In the genomic region with DNA sequence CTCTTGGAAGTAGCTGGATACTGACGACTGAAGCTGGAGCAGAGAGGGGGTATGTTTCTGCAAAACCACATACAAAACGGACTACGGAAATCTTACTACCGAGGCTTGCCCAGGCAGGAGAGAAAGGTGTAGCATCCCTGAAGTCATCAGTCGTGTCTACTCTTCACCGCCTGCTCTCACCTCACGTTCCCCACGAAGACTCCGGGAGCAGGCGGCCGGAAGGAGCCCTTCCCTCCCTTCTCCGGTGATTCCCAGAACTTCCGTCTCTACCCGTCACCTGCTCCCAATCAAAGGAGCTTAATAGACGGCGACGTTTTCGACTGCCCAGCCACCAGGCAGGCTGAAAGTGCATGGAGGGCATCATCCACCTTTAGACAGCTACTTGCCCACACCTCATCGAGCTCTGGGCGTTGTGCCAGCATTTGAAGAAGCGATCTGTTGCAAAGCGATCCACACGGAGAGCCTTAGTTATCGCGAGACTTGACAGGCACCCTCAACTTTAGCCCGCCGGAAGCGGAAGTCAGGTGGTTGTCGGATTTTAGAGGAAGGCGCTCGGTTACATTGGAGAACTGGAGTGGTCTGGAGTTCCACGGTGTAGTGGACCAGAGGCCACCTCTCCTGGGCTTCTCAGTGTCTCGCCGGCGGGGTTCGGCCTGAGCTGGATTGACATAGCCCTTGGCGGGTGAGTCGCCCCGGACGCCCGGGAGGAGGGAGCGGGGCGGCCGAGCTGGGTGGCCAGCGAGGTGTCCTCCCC, we compare ENCODE assay signal across 7 cellular contexts. TPM values are rescaled to one million over a fixed set of nuclear protein-coding genes. Genes with fewer than 3 reads are reported as not detected.
DNase-seq lines count a peak whose midpoint lies in the region; ATAC-seq and TF ChIP-seq lines count a peak whose summit lies in the region.

A gene (plus strand): TSS at position 523 of the 754 bp plus-strand sequence. CDS start 2,809 bp downstream, outside the sequence.

- no peaks in the 10 kb centered on the region for H4K20me1 ChIP-seq in hepatocyte (ENCODE audit: insufficient read depth, poor library complexity, severe bottlenecking)

- peak within 1 kb of the TSS; percentile 94 for H3K4me2 ChIP-seq in hepatocyte

- H3K36me3 Mint-ChIP-seq in T-helper 2 cell treated with Interferon-gamma antibody and Interleukin-4, amounts not matched to agents 5 μg/mL and 100 μg/mL, for 36 hours (ENCODE audit: low read depth) = peaks cover 34% of the 10 kb centered on the region

- peaks cover 12% of the 10 kb centered on the region for H3K4me1 ChIP-seq in hepatocyte (ENCODE audit: insufficient read depth)

- WGBS in hepatocyte (ENCODE audit: low lambda C conversion rate, missing lambda C conversion rate) = 5% methylated on average over 45 of the region's 45 CpGs

- TF ChIP-seq CTCF in hepatocyte (IDR thresholded peaks at IDR 0.05; ENCODE audit: poor library complexity) = no peak

- no peaks in the 10 kb centered on the region for H3K36me3 ChIP-seq in hepatocyte (replicated peaks; ENCODE audit: insufficient read depth, low read depth)

- H3K9me3 ChIP-seq in hepatocyte (ENCODE audit: low read depth) = no peaks in the 10 kb centered on the region

- peak within 1 kb of the TSS; percentile 57 for H2AFZ ChIP-seq in hepatocyte

- TF ChIP-seq POLR2A in GM18505 (IDR thresholded peaks at IDR 0.05; ENCODE audit: borderline replicate concordance, extremely low read depth, insufficient read depth, insufficient read length) = peak; percentile 77

- H3K27ac Mint-ChIP-seq in T-helper 2 cell treated with Interferon-gamma antibody and Interleukin-4, amounts not matched to agents 5 μg/mL and 100 μg/mL, for 36 hours = peak within 1 kb of the TSS; percentile 84

- DNase-seq in NCI-H1930 (lab: John Stamatoyannopoulos, UW) (peak; percentile 77 to 82), astrocyte of the hippocampus (ENCODE audit: low read depth, low spot score) (peak; percentile 98), hepatocyte (ENCODE audit: low spot score) (peak; percentile 96), renal cortical epithelial cell (ENCODE audit: low read depth) (peak; percentile 97)
- peak; percentile 88 for DNase-seq in T-helper 2 cell treated with Interferon-gamma antibody and Interleukin-4, amounts not matched to agents 5 μg/mL and 100 μg/mL, for 36 hours (ENCODE audit: low spot score)

- H3K4me3 Mint-ChIP-seq in T-helper 2 cell treated with Interferon-gamma antibody and Interleukin-4, amounts not matched to agents 5 μg/mL and 100 μg/mL, for 36 hours = peak within 1 kb of the TSS; percentile 88

- peaks cover 29% of the 10 kb centered on the region for H3K79me2 ChIP-seq in hepatocyte

- H3K4me3 ChIP-seq in hepatocyte = peak within 1 kb of the TSS; percentile 44

- H3K9me2 ChIP-seq in hepatocyte (replicated peaks; ENCODE audit: insufficient read depth) = no peaks in the 10 kb centered on the region

- peak within 1 kb of the TSS; percentile 71 for H3K27ac ChIP-seq in hepatocyte

- no peaks in the 10 kb centered on the region for H3K27me3 Mint-ChIP-seq in T-helper 2 cell treated with Interferon-gamma antibody and Interleukin-4, amounts not matched to agents 5 μg/mL and 100 μg/mL, for 36 hours (ENCODE audit: low read depth)

- ATAC-seq in GM18505 (IDR thresholded peaks at IDR 0.05; ENCODE audit: unreplicated experiment) (peak; percentile 84), HG02970 (IDR thresholded peaks at IDR 0.05; ENCODE audit: low FRiP score, unreplicated experiment) (peak; percentile 88)

- H3K27me3 ChIP-seq in hepatocyte = no peaks in the 10 kb centered on the region

- peaks cover 16% of the 10 kb centered on the region for H3K4me1 Mint-ChIP-seq in T-helper 2 cell treated with Interferon-gamma antibody and Interleukin-4, amounts not matched to agents 5 μg/mL and 100 μg/mL, for 36 hours (ENCODE audit: low read depth)

- no peaks in the 10 kb centered on the region for H3K9me3 Mint-ChIP-seq in T-helper 2 cell treated with Interferon-gamma antibody and Interleukin-4, amounts not matched to agents 5 μg/mL and 100 μg/mL, for 36 hours

RNA-seq across cellular contexts. Expression of the gene that starts here (rescaled TPM):
- total RNA-seq in hepatocyte (45.9 and 64.1 TPM in 2 replicates), renal cortical epithelial cell (41.9 and 79.2 TPM in 2 replicates)
- polyA plus RNA-seq in hepatocyte = 55.5 and 64.2 TPM in 2 replicates

Comparison
In these comparisons a context has a peak if more than half of its experiments do, and no peak if none do; other contexts are left out.
1. Peak in every context shown above with its lines: DNase-seq, ATAC-seq, H3K4me3 ChIP-seq and H3K27ac ChIP-seq.